8 cellular contexts compared by ENCODE assay signal in genomic region chr12:46124848-46125619, GRCh38.
A peak's percentile ranks its signal among the peaks of the same experiment; 100 is the strongest.
DNase-seq lines count a peak whose midpoint lies in the region; ATAC-seq lines count a peak whose summit lies in the region.

No MANE protein-coding gene starts in this region.

- no peaks in the 10 kb centered on the region for H3K36me3 ChIP-seq in SJSA1
- H3K36me3 ChIP-seq in rectal smooth muscle tissue (ENCODE audit: control insufficient read depth, insufficient read depth, low read length) = no peaks in the 10 kb centered on the region

- no peaks in the 10 kb centered on the region for H3K9me3 Mint-ChIP-seq in activated naive CD8-positive, alpha-beta T cell treated with anti-CD3 and anti-CD28 coated beads, Interleukin-2, amount 10 ng/mL, durations not matched to agents 7 days and 5 days

- H3K9me3 ChIP-seq in SJSA1 (replicated peaks) = no peaks in the 10 kb centered on the region

- H3K27ac ChIP-seq in SJSA1 = no peak overlapping the region; the same call in 1 of the 2 replicates
- H3K27ac ChIP-seq in rectal smooth muscle tissue (ENCODE audit: low read depth, low read length) = no peak overlapping the region

- H3K4me1 ChIP-seq in SJSA1 (replicated peaks) (peaks cover 12% of the 10 kb centered on the region; the same call in 1 of the 2 replicates), rectal smooth muscle tissue (ENCODE audit: control insufficient read depth, insufficient read depth, low read length) (peaks cover 3% of the 10 kb centered on the region)

- H3K27me3 Mint-ChIP-seq in activated naive CD8-positive, alpha-beta T cell treated with anti-CD3 and anti-CD28 coated beads, Interleukin-2, amount 10 ng/mL, durations not matched to agents 7 days and 5 days = peaks cover 33% of the 10 kb centered on the region

- H3K4me3 ChIP-seq in SJSA1 (no peak overlapping the region), rectal smooth muscle tissue (ENCODE audit: low read length) (peak overlapping the region; percentile 19)

- peaks cover 1% of the 10 kb centered on the region for H3K36me3 Mint-ChIP-seq in activated naive CD8-positive, alpha-beta T cell treated with anti-CD3 and anti-CD28 coated beads, Interleukin-2, amount 10 ng/mL, durations not matched to agents 7 days and 5 days

- peaks cover 2% of the 10 kb centered on the region for H3K4me1 Mint-ChIP-seq in activated naive CD8-positive, alpha-beta T cell treated with anti-CD3 and anti-CD28 coated beads, Interleukin-2, amount 10 ng/mL, durations not matched to agents 7 days and 5 days

- ATAC-seq in GM21367 (IDR thresholded peaks at IDR 0.05; ENCODE audit: unreplicated experiment) (peak; percentile 57), left cardiac atrium (peak; percentile 88 to 96), GM21528 (IDR thresholded peaks at IDR 0.05; ENCODE audit: low FRiP score, unreplicated experiment) (no peak)
- ATAC-seq in activated naive CD8-positive, alpha-beta T cell treated with anti-CD3 and anti-CD28 coated beads, Interleukin-2, amount 10 ng/mL, durations not matched to agents 7 days and 5 days (ENCODE audit: low read depth) = peak; percentile 90

- no peak overlapping the region for H3K9ac ChIP-seq in rectal smooth muscle tissue (ENCODE audit: low read length)

- intact Hi-C loops in left cardiac atrium (cut with DNase I) = loop anchor here in 1 of 2 donors (10.0 kb wide), 2 partner anchors 550 to 810 kb away; no protein-coding TSS in a partner anchor

- H3K27me3 ChIP-seq in SJSA1 (replicated peaks) (0 out of 2 replicates have a peak, but pooled peaks cover 6% of the 10 kb centered on the region), rectal smooth muscle tissue (ENCODE audit: control insufficient read depth, insufficient read depth, low read length) (no peaks in the 10 kb centered on the region)

- H3K4me3 Mint-ChIP-seq in activated naive CD8-positive, alpha-beta T cell treated with anti-CD3 and anti-CD28 coated beads, Interleukin-2, amount 10 ng/mL, durations not matched to agents 7 days and 5 days = peak overlapping the region; percentile 39

- peak overlapping the region; percentile 56 for H3K27ac Mint-ChIP-seq in activated naive CD8-positive, alpha-beta T cell treated with anti-CD3 and anti-CD28 coated beads, Interleukin-2, amount 10 ng/mL, durations not matched to agents 7 days and 5 days

- DNase-seq in DMS114 treated with DMSO at 0.1 percent for 48 hours (lab: John Stamatoyannopoulos, UW; ENCODE audit: unreplicated experiment) (peak; percentile 84), KG1 (lab: John Stamatoyannopoulos, UW) (peak; percentile 59), SJSA1 (ENCODE audit: low read depth in 1 of 2, low spot score in 2 of 2) (peak; percentile 62 to 69), left cardiac atrium (peak; percentile 34)
- no peak for DNase-seq in activated naive CD8-positive, alpha-beta T cell treated with anti-CD3 and anti-CD28 coated beads, Interleukin-2, amount 10 ng/mL, durations not matched to agents 7 days and 5 days

- POLR2A ChIA-PET in activated naive CD8-positive, alpha-beta T cell treated with anti-CD3 and anti-CD28 coated beads, Interleukin-2, amount 10 ng/mL, durations not matched to agents 7 days and 5 days (lab: Charles Lee) = interaction anchor here (0.6 to 0.9 kb wide), 9 partner anchors 134 to 952 kb away, joined by 3 to 5 read pairs (median 3); partner anchors contain the start of genes SCAF11 and SLC38A1
